ENCODE assay signal across 1 cellular context in the genomic region with DNA sequence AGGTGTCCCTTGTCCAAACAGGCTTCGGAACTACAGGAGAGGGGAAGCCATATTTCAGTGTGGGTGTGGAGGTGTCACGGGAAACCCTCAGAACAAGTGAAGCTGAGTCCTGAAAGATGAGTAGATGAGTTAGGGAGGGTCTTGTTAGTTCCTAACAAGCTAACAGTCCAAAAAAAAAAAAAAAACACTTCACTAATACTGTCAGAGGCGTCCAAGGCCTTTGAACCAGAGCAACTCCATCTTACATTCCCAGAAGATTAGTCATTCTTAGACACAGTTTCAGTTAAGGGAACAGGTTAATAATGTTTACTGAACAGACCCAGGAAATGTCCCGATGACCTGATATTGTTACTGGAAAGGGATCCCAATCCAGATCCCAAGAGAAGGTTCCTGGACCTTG.
TF ChIP-seq lines count a peak whose summit lies in the region.

No MANE protein-coding gene starts in this region.

TF ChIP-seq in HepG2, 621 proteins besides CTCF, POLR2A, EP300 and RAD21:
- TF ChIP-seq SOX13 (IDR thresholded peaks at IDR 0.05) (no peak), SOX13 (CRISPR knock-in tag; conservative IDR thresholded peaks at IDR 0.05 in 1 of 2, IDR thresholded peaks at IDR 0.05 in 1 of 2) (no peak), FOSL2 (CRISPR knock-in tag; IDR thresholded peaks at IDR 0.05) (peak; percentile 38; the same call in 1 of the 2 replicates)
